In the genomic region with DNA sequence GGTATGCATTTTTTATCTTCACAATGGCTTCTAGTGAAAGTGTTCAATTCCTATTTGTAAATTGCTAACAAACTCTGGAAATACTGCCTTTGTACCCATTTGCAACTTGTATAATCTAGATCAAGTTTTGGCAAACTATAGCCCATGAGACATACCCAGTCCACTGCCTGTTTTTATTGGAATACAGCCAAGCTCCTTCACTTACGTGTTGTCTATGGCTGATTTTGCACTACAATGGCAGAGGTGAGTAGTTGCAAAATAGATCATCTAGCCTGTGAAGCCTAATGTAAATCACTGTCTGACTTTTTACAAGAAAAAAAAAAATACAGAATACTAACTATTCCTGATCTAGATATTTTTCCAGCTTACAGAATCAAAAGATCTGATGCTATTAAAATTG, we compare ENCODE assay signal across 15 cellular contexts. TPM values are rescaled to one million over a fixed set of nuclear protein-coding genes. Genes with fewer than 3 reads are reported as not detected.
DNase-seq lines count a peak whose midpoint lies in the region; ATAC-seq and TF ChIP-seq lines count a peak whose summit lies in the region.
"Had no signal": no experiment of that assay in that cellular context is flagged by ENCODE, and none has a peak within 500 bp of the region (broad histone marks: within the 10 kb centered on the region; RNA-seq: fewer than 3 reads in every experiment).

No MANE protein-coding gene starts in this region.

- ATAC-seq in SK-N-SH treated with all-trans-retinoic acid at 6 μM for 48 hours, result peak; percentile 49; the same call in 2 of the 3 replicates
- ATAC-seq: activated CD8-positive, alpha-beta memory T cell treated with anti-CD3 and anti-CD28 coated beads, Interleukin-2, amount 10 ng/mL, durations not matched to agents 7 days and 5 days had no signal

- TF ChIP-seq CTCF in AG09309 (IDR thresholded peaks at IDR 0.05; ENCODE audit: control insufficient read depth, insufficient read depth, low read depth, low read length, missing control alignments) (no peak), fibroblast of pulmonary artery (IDR thresholded peaks at IDR 0.05; ENCODE audit: low read length, missing control alignments) (no peak)

- H3K36me3 ChIP-seq in H7 (replicated peaks; ENCODE audit: control insufficient read depth, insufficient read depth, low read length), result peaks cover 3% of the 10 kb centered on the region
- H3K36me3 ChIP-seq: uterus had no signal

- DNase-seq in AG09309 (ENCODE audit: low read depth) (peak; percentile 13), LHCN-M2 (ENCODE audit: low read depth) (peak; percentile 77), fibroblast of pulmonary artery (ENCODE audit: low read depth) (peak; percentile 80), putamen (ENCODE audit: low spot score) (no peak), H7 (no peak), NCI-H524 (lab: John Stamatoyannopoulos, UW) (no peak)
- no peak for DNase-seq in stimulated activated CD4-positive, alpha-beta T cell treated with anti-CD3 and anti-CD28 coated beads, Interleukin-2, amount 100 ng/mL, for 48 hours
- DNase-seq: activated CD8-positive, alpha-beta memory T cell treated with anti-CD3 and anti-CD28 coated beads, Interleukin-2, amount 10 ng/mL, durations not matched to agents 7 days and 5 days; DMS79; NCI-H2171; Right ventricle myocardium superior; uterus had no signal

- H3K4me3 ChIP-seq in AG09309 (ENCODE audit: control insufficient read depth, low read depth, low read length), result no peak overlapping the region
- H3K4me3 ChIP-seq in fibroblast of pulmonary artery (replicated peaks; ENCODE audit: low read depth, low read length), result no peak overlapping the region
- H3K4me3 ChIP-seq in H7 (ENCODE audit: insufficient read depth, low read depth, low read length), result no peak overlapping the region
- H3K4me3 ChIP-seq: uterus had no signal

- no peaks in the 10 kb centered on the region for H3K27me3 ChIP-seq in H7 (ENCODE audit: control insufficient read depth, insufficient read depth, low read length)
- H3K27me3 ChIP-seq: uterus had no signal

TF ChIP-seq in SK-N-SH treated with all-trans-retinoic acid at 6 μM for 48 hours, 23 proteins besides CTCF, POLR2A, EP300 and RAD21:
- no peak for TF ChIP-seq RARB (CRISPR knock-in tag; IDR thresholded peaks at IDR 0.05)
TF ChIP-seq in SK-N-SH treated with all-trans-retinoic acid at 6 μM for 48 hours: peak in this region for 0.

RNA-seq across cellular contexts. Expression of gene DZIP1, which starts 37.1 kb away (rescaled TPM):
- 33.7 and 34.9 TPM in 2 replicates for total RNA-seq in LHCN-M2 (2014; rRNA removed)
- 13.4 TPM for polyA plus RNA-seq in LHCN-M2 (2012)
- total RNA-seq in H7 (2014; rRNA removed; shearing (Covaris generic)), result 21.4 and 22.9 TPM in 2 replicates
- polyA plus RNA-seq: IgD-negative memory B cell had no signal

RNA-seq across cellular contexts. Expression of gene CLDN10, which starts 54.8 kb away (rescaled TPM):
- not detected in 2 replicates for total RNA-seq in LHCN-M2 (2014; rRNA removed)
- polyA plus RNA-seq in LHCN-M2 (2012), result not detected
- 17.8 and 21.9 TPM in 2 replicates for total RNA-seq in H7 (2014; rRNA removed; shearing (Covaris generic))
- total RNA-seq: activated CD8-positive, alpha-beta memory T cell treated with anti-CD3 and anti-CD28 coated beads, Interleukin-2, amount 10 ng/mL, durations not matched to agents 7 days and 5 days; osteocyte; Right ventricle myocardium superior had no signal
- polyA plus RNA-seq: IgD-negative memory B cell had no signal

Comparison
In these comparisons a context has a peak if more than half of its experiments do, and no peak if none do; other contexts are left out.
1. DNase-seq: peak in AG09309 (single experiment), LHCN-M2 (single experiment) and fibroblast of pulmonary artery (single experiment); none in putamen (single experiment), H7 (single experiment), stimulated activated CD4-positive, alpha-beta T cell treated with anti-CD3 and anti-CD28 coated beads, Interleukin-2, amount 100 ng/mL, for 48 hours (0 of 2) and NCI-H524 (0 of 2).
2. RNA of gene CLDN10, which starts 54.8 kb away (total RNA-seq): 17.8 to 21.9 TPM in H7; not detected in LHCN-M2; every median in the first group is over 10 times any median in the second.